14 cellular contexts compared by ENCODE assay signal in genomic region chr13:59480398-59480797, GRCh38.
"Had no signal": no experiment of that assay in that cellular context is flagged by ENCODE, and none has a peak within 500 bp of the region (broad histone marks: within the 10 kb centered on the region; RNA-seq: fewer than 3 reads in every experiment).

No MANE protein-coding gene starts in this region.

- H3K36me3 ChIP-seq: esophagus squamous epithelium, tibial artery, vagina had no signal

- H3K9me3 ChIP-seq: esophagus squamous epithelium, mucosa of descending colon, tibial artery, vagina had no signal

- ATAC-seq: activated naive CD8-positive, alpha-beta T cell treated with anti-CD3 and anti-CD28 coated beads, Interleukin-2, amount 50 U/mL, for 24 hours; left lobe of liver; mucosa of descending colon; natural killer cell had no signal

- H3K27ac Mint-ChIP-seq: activated CD4-positive, alpha-beta T cell treated with anti-CD3 and anti-CD28 coated beads, Interleukin-2, amount 10 ng/mL, durations not matched to agents 7 days and 5 days; activated naive CD4-positive, alpha-beta T cell treated with anti-CD3 and anti-CD28 coated beads for 36 hours; activated naive CD8-positive, alpha-beta T cell treated with anti-CD3 and anti-CD28 coated beads, Interleukin-2, amount 50 U/mL, for 24 hours; natural killer cell had no signal

- H3K27me3 ChIP-seq: esophagus squamous epithelium, tibial artery, vagina had no signal

- H3K4me1 Mint-ChIP-seq: activated CD4-positive, alpha-beta T cell treated with anti-CD3 and anti-CD28 coated beads, Interleukin-2, amount 10 ng/mL, durations not matched to agents 7 days and 5 days; activated naive CD8-positive, alpha-beta T cell treated with anti-CD3 and anti-CD28 coated beads, Interleukin-2, amount 50 U/mL, for 24 hours; natural killer cell had no signal

- H3K9me3 Mint-ChIP-seq: activated CD4-positive, alpha-beta T cell treated with anti-CD3 and anti-CD28 coated beads, Interleukin-2, amount 10 ng/mL, durations not matched to agents 7 days and 5 days; activated naive CD4-positive, alpha-beta T cell treated with anti-CD3 and anti-CD28 coated beads for 36 hours; activated naive CD8-positive, alpha-beta T cell treated with anti-CD3 and anti-CD28 coated beads, Interleukin-2, amount 50 U/mL, for 24 hours had no signal

- H3K27ac ChIP-seq: esophagus squamous epithelium, tibial artery, vagina had no signal

- H3K4me3 Mint-ChIP-seq: activated CD4-positive, alpha-beta T cell treated with anti-CD3 and anti-CD28 coated beads, Interleukin-2, amount 10 ng/mL, durations not matched to agents 7 days and 5 days; activated naive CD4-positive, alpha-beta T cell treated with anti-CD3 and anti-CD28 coated beads for 36 hours; activated naive CD8-positive, alpha-beta T cell treated with anti-CD3 and anti-CD28 coated beads, Interleukin-2, amount 50 U/mL, for 24 hours; natural killer cell had no signal

- H3K36me3 Mint-ChIP-seq: natural killer cell had no signal

- DNase-seq: activated CD4-positive, alpha-beta T cell treated with anti-CD3 and anti-CD28 coated beads, Interleukin-2, amount 10 ng/mL, durations not matched to agents 7 days and 5 days; activated naive CD4-positive, alpha-beta T cell treated with anti-CD3 and anti-CD28 coated beads for 36 hours; activated naive CD8-positive, alpha-beta T cell treated with anti-CD3 and anti-CD28 coated beads, Interleukin-2, amount 50 U/mL, for 24 hours; esophagus squamous epithelium; foreskin fibroblast; glutamatergic neuron; mucosa of descending colon; natural killer cell; stimulated activated CD4-positive, alpha-beta T cell treated with anti-CD3 and anti-CD28 coated beads, Interleukin-4, amount 100 ng/mL, for 1 hour; stimulated activated naive CD4-positive, alpha-beta T cell; SW 1271; tibial artery had no signal

- H3K4me3 ChIP-seq: esophagus squamous epithelium, mucosa of descending colon, tibial artery, vagina had no signal

- H3K4me1 ChIP-seq: vagina had no signal
